ENCODE assay signal across 1 cellular context in genomic region chr1:45543599-45544417, GRCh38.
TF ChIP-seq lines count a peak whose summit lies in the region.

No MANE protein-coding gene starts in this region.

TF ChIP-seq in GM12878, 131 proteins besides CTCF, POLR2A, EP300 and RAD21 (continued from another document):
- TF ChIP-seq HDAC6 (IDR thresholded peaks at IDR 0.05; ENCODE audit: unreplicated experiment) (no peak), PAX8 (IDR thresholded peaks at IDR 0.05) (no peak), NFYA (IDR thresholded peaks at IDR 0.05; ENCODE audit: borderline replicate concordance, low read depth, low read length) (no peak), BCL11A (IDR thresholded peaks at IDR 0.05; ENCODE audit: low read depth, low read length) (peak; percentile 87), CBFB (IDR thresholded peaks at IDR 0.05; ENCODE audit: low read depth) (peak; percentile 87; the same call in 1 of the 2 replicates), ZNF274 (IDR thresholded peaks at IDR 0.05; ENCODE audit: insufficient read depth, insufficient read length) (no peak), POLR2AphosphoS5 (IDR thresholded peaks at IDR 0.05; ENCODE audit: low read length) (no peak), PML (IDR thresholded peaks at IDR 0.05; ENCODE audit: low read length) (no peak), NFXL1 (IDR thresholded peaks at IDR 0.05; ENCODE audit: borderline replicate concordance) (no peak), RAD51 (IDR thresholded peaks at IDR 0.05) (peak; percentile 64; the same call in 1 of the 2 replicates), MXI1 (IDR thresholded peaks at IDR 0.05; ENCODE audit: low read depth, low read length) (peak; percentile 86), STAT3 (IDR thresholded peaks at IDR 0.05; ENCODE audit: low read depth, low read length) (no peak), RB1 (IDR thresholded peaks at IDR 0.05; ENCODE audit: borderline replicate concordance) (no peak), JUND (IDR thresholded peaks at IDR 0.05; ENCODE audit: low read depth, low read length) (no peak), ZNF384 (IDR thresholded peaks at IDR 0.05; ENCODE audit: borderline replicate concordance, low read depth, low read length) (no peak), SMC3 (IDR thresholded peaks at IDR 0.05; ENCODE audit: borderline replicate concordance, low read length) (no peak), NFIC (IDR thresholded peaks at IDR 0.05; ENCODE audit: low read depth, low read length) (peak; percentile 96), PAX5 (IDR thresholded peaks at IDR 0.05; ENCODE audit: borderline replicate concordance, low read depth, low read length) (peak; percentile 93), NBN (IDR thresholded peaks at IDR 0.05) (peak; percentile 72; the same call in 1 of the 2 replicates), MTA2 (IDR thresholded peaks at IDR 0.05; ENCODE audit: low read depth) (peak; percentile 86), TCF3 (IDR thresholded peaks at IDR 0.05; ENCODE audit: borderline replicate concordance, insufficient read depth, low read depth, low read length) (peak; percentile 66; the same call in 1 of the 2 replicates), HSF1 (IDR thresholded peaks at IDR 0.05; ENCODE audit: low read depth, low read length) (no peak), KDM1A (IDR thresholded peaks at IDR 0.05; ENCODE audit: borderline replicate concordance) (no peak), CEBPZ (IDR thresholded peaks at IDR 0.05; ENCODE audit: low read depth, low read length) (no peak), TARDBP (IDR thresholded peaks at IDR 0.05; ENCODE audit: borderline replicate concordance) (no peak), IKZF2 (IDR thresholded peaks at IDR 0.05) (peak; percentile 99), GATAD2B (conservative IDR thresholded peaks at IDR 0.05; ENCODE audit: low read depth) (peak; percentile 68), SREBF1 (IDR thresholded peaks at IDR 0.05; ENCODE audit: low read length) (no peak), ZBED1 (IDR thresholded peaks at IDR 0.05; ENCODE audit: borderline replicate concordance) (peak; percentile 91; the same call in 1 of the 2 replicates)
